In the genomic region with DNA sequence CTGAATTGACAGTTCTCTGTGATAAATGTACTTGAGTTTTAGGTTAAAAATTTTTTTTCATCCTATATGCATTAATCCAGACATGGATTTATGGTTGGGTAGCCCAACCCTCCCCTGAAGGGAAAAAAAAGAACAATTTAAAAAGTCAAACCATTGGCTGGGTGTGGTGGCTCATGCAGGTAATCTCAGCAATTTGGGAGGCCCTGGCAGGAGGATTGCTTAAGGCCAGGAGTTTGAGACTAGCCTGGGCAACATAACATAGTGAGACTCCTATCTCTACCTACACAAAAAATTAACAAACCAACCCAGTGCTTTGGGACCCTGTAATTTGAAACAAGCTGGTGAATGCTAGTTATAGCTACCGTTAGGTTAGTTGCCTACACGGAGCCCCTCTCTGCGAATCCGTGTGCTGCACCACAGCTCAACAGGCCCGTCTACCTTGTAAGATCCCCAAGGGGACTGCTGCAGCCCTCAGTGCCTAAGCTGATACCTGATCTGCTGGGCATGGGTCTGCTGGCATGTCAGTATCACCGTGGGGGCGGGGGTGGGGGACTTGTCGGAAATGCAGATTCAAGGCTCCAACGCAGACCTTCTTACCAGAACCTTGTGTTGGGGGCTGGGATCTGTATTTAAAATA, we compare ENCODE assay signal across 14 cellular contexts. TPM values are rescaled to one million over a fixed set of nuclear protein-coding genes. Genes with fewer than 3 reads are reported as not detected.
DNase-seq lines count a peak whose midpoint lies in the region; ATAC-seq, FAIRE-seq and TF ChIP-seq lines count a peak whose summit lies in the region.
"Had no signal": no experiment of that assay in that cellular context is flagged by ENCODE, and none has a peak within 500 bp of the region (broad histone marks: within the 10 kb centered on the region; RNA-seq: fewer than 3 reads in every experiment).

No MANE protein-coding gene starts in this region.

- no peak for TF ChIP-seq RAD21 in K562 (CRISPR knock-in tag; conservative IDR thresholded peaks at IDR 0.05 in 1 of 2, IDR thresholded peaks at IDR 0.05 in 1 of 2)

- TF ChIP-seq CTCF in K562 (IDR thresholded peaks at IDR 0.05 in 2 of 3, conservative IDR thresholded peaks at IDR 0.05 in 1 of 3; ENCODE audit: insufficient read depth in 2 of 3, low read depth in 1 of 3, low read length in 3 of 3) = no peak
- TF ChIP-seq CTCF in neural progenitor cell (IDR thresholded peaks at IDR 0.05) = no peak
- no peak for TF ChIP-seq CTCF in brain microvascular endothelial cell (IDR thresholded peaks at IDR 0.05; ENCODE audit: low read depth, low read length, missing control alignments)

- no peaks in the 10 kb centered on the region for H3K9me3 ChIP-seq in CD4-positive, CD25-positive, alpha-beta regulatory T cell (ENCODE audit: control insufficient read depth in 2 of 2, low read length in 2 of 2)
- H3K9me3 ChIP-seq in KOPT-K1 (ENCODE audit: insufficient read depth, low read length, poor library complexity, severe bottlenecking) = no peaks in the 10 kb centered on the region
- H3K9me3 ChIP-seq in K562 (replicated peaks; ENCODE audit: control insufficient read depth, insufficient read depth, low read depth, low read length) = no peaks in the 10 kb centered on the region
- no peaks in the 10 kb centered on the region for H3K9me3 ChIP-seq in neural progenitor cell (ENCODE audit: low read depth)

- peak overlapping the region; percentile 77 for H3K4me3 ChIP-seq in CD4-positive, CD25-positive, alpha-beta regulatory T cell (ENCODE audit: low read depth, low read length)
- H3K4me3 ChIP-seq in K562 (no peak overlapping the region), neural progenitor cell (no peak overlapping the region), brain microvascular endothelial cell (ENCODE audit: low read depth, low read length) (no peak overlapping the region)

- in situ Hi-C loops in K562 (cut with MboI) (no loop called here), brain microvascular endothelial cell (cut with HindIII; ENCODE audit: low pct_ligation_motif_present, low sequenced_read_pairs) (no loop called here)

- no peak overlapping the region for H2AFZ ChIP-seq in K562 (ENCODE audit: low read depth, low read length)
- no peak overlapping the region for H2AFZ ChIP-seq in neural progenitor cell (replicated peaks)

- no peaks in the 10 kb centered on the region for H3K27me3 Mint-ChIP-seq in CD4-positive, CD25-positive, alpha-beta regulatory T cell
- H3K27me3 Mint-ChIP-seq in neural progenitor cell (ENCODE audit: insufficient read depth, low read depth) = peaks cover 6% of the 10 kb centered on the region

- H3K27me3 ChIP-seq in CD4-positive, CD25-positive, alpha-beta regulatory T cell (ENCODE audit: control insufficient read depth, insufficient read depth, low read length) = no peaks in the 10 kb centered on the region
- H3K27me3 ChIP-seq in K562 (ENCODE audit: control insufficient read depth in 2 of 2, insufficient read depth in 2 of 2, low read length in 2 of 2) (no peaks in the 10 kb centered on the region), neural progenitor cell (no peaks in the 10 kb centered on the region), brain microvascular endothelial cell (replicated peaks) (no peaks in the 10 kb centered on the region)

- peak overlapping the region in 1 of 2 experiments; percentile 87; a peak in 1 of 4 replicates for H3K9ac ChIP-seq in K562 (ENCODE audit: insufficient read depth in 1 of 2, low read depth in 2 of 2, low read length in 2 of 2)
- H3K9ac ChIP-seq in neural progenitor cell = no peak overlapping the region

- 90% methylated on average over 8 of the region's 9 CpGs for WGBS in K562 (ENCODE audit: insufficient coverage, low coverage, missing lambda C conversion rate)

- no TSS peak for BruUV-seq in K562 (replicated peaks; lab: Mats Ljungman, UMichigan)

- TF ChIP-seq POLR2A in K562 (conservative IDR thresholded peaks at IDR 0.05) = no peak

- H3K9me1 ChIP-seq in K562 (ENCODE audit: control insufficient read depth, insufficient read depth, low read length) = peaks cover 9% of the 10 kb centered on the region

- no peak for FAIRE-seq in K562 (lab: Jason Lieb, UNC)
- FAIRE-seq: islet of Langerhans had no signal

- H3K4me3 Mint-ChIP-seq in CD4-positive, CD25-positive, alpha-beta regulatory T cell = peak overlapping the region; percentile 65 to 89 (median 81)
- H3K4me3 Mint-ChIP-seq in neural progenitor cell = no peak overlapping the region

- peaks cover 34 to 98% (median 83%) of the 10 kb centered on the region in 4 donors for H3K4me1 Mint-ChIP-seq in CD4-positive, CD25-positive, alpha-beta regulatory T cell
- H3K4me1 Mint-ChIP-seq in neural progenitor cell = peaks cover 35% of the 10 kb centered on the region

- POLR2A ChIA-PET in K562 (lab: Yijun Ruan, JAX) = interaction anchor here (0.6 to 1.5 kb wide), 5 partner anchors 10 to 30 kb away, joined by 3 to 12 read pairs (median 5); no protein-coding TSS in a partner anchor

- H4K20me1 ChIP-seq in K562 (replicated peaks; ENCODE audit: control insufficient read depth, insufficient read depth, low read length) = 0 out of 2 replicates have a peak, but pooled peaks cover 5% of the 10 kb centered on the region
- H4K20me1 ChIP-seq in neural progenitor cell (ENCODE audit: low read depth) = peaks cover 68% of the 10 kb centered on the region

- ATAC-seq in CD4-positive, CD25-positive, alpha-beta regulatory T cell (ENCODE audit: low read depth in 2 of 2) = no peak
- ATAC-seq in K562 (no peak), GM18498 (IDR thresholded peaks at IDR 0.05; ENCODE audit: unreplicated experiment) (no peak)

- H3K79me2 ChIP-seq in K562 (ENCODE audit: control insufficient read depth, insufficient read depth, low read length) (peaks cover 92% of the 10 kb centered on the region), neural progenitor cell (ENCODE audit: low read depth) (peaks cover 96% of the 10 kb centered on the region)

- H3K27ac ChIP-seq in CD4-positive, CD25-positive, alpha-beta regulatory T cell (ENCODE audit: insufficient read depth, low read length, poor library complexity, severe bottlenecking) = peak overlapping the region; percentile 81
- H3K27ac ChIP-seq in KOPT-K1 (ENCODE audit: low read depth, low read length, poor library complexity, severe bottlenecking) = peak overlapping the region; percentile 29
- no peak overlapping the region for H3K27ac ChIP-seq in K562 (ENCODE audit: extremely low read depth, low read depth, low read length)
- no peak overlapping the region for H3K27ac ChIP-seq in neural progenitor cell
- H3K27ac ChIP-seq in brain microvascular endothelial cell = no peak overlapping the region

- no peaks in the 10 kb centered on the region for H3F3A ChIP-seq in neural progenitor cell (ENCODE audit: low read depth)

- no peak for DNase-seq in CD4-positive, CD25-positive, alpha-beta regulatory T cell
- no peak for DNase-seq in K562 (ENCODE audit: extremely low read depth in 1 of 4, low spot score in 3 of 4)
- no peak for DNase-seq in neural progenitor cell (ENCODE audit: low spot score)
- no peak for DNase-seq in brain microvascular endothelial cell
- DNase-seq in stimulated activated CD4-positive, alpha-beta T cell treated with anti-CD3 and anti-CD28 coated beads, Interleukin-1b, Interleukin-23, amount 100 ng/mL, for 48 hours = no peak
- DNase-seq in NOMO-1 treated with DMSO at 0.1 percent for 48 hours (lab: John Stamatoyannopoulos, UW; ENCODE audit: unreplicated experiment) = no peak
- DNase-seq: foreskin fibroblast, IMR-90, NCI-H1417, NCI-H510A treated with DMSO at 0.1 percent for 48 hours had no signal

- TF ChIP-seq EP300 in K562 (IDR thresholded peaks at IDR 0.05; ENCODE audit: low read length) = no peak

- H3K36me3 Mint-ChIP-seq in CD4-positive, CD25-positive, alpha-beta regulatory T cell = peaks cover 43% of the 10 kb centered on the region
- peaks cover 42% of the 10 kb centered on the region for H3K36me3 Mint-ChIP-seq in neural progenitor cell

- H3K27ac Mint-ChIP-seq in CD4-positive, CD25-positive, alpha-beta regulatory T cell = peak overlapping the region; percentile 80 to 98 (median 97)
- no peak overlapping the region for H3K27ac Mint-ChIP-seq in neural progenitor cell

- CTCF ChIA-PET in K562 (lab: Yijun Ruan, JAX; ENCODE audit: low intra/inter-chr PET ratio) = no interaction called here

- intact Hi-C loops in K562 (cut with micrococcal nuclease) = no loop called here

- peaks cover 98% of the 10 kb centered on the region for H3K4me1 ChIP-seq in CD4-positive, CD25-positive, alpha-beta regulatory T cell (ENCODE audit: control insufficient read depth, insufficient read depth, low read length, poor library complexity, severe bottlenecking)
- H3K4me1 ChIP-seq in K562 (replicated peaks in 1 of 2; ENCODE audit: control insufficient read depth in 2 of 2, insufficient read depth in 2 of 2, low read length in 2 of 2) = peaks cover 43 to 47% of the 10 kb centered on the region in 2 experiments
- peaks cover 25% of the 10 kb centered on the region for H3K4me1 ChIP-seq in neural progenitor cell

- H3K4me2 ChIP-seq in K562 (ENCODE audit: insufficient read depth, low read length) (no peak overlapping the region), neural progenitor cell (peak overlapping the region; percentile 22)

- H3K36me3 ChIP-seq in CD4-positive, CD25-positive, alpha-beta regulatory T cell (ENCODE audit: control insufficient read depth, insufficient read depth, low read length) = peaks cover 30% of the 10 kb centered on the region
- H3K36me3 ChIP-seq in KOPT-K1 (ENCODE audit: insufficient read depth, low read length) (peaks cover 26% of the 10 kb centered on the region), K562 (ENCODE audit: control insufficient read depth, insufficient read depth, low read length) (peaks cover 53% of the 10 kb centered on the region), neural progenitor cell (no peaks in the 10 kb centered on the region), brain microvascular endothelial cell (replicated peaks) (peaks cover 23% of the 10 kb centered on the region)

- H3K9me3 Mint-ChIP-seq in CD4-positive, CD25-positive, alpha-beta regulatory T cell = no peaks in the 10 kb centered on the region
- peaks cover 3% of the 10 kb centered on the region for H3K9me3 Mint-ChIP-seq in neural progenitor cell

RNA-seq across cellular contexts. Expression of gene TSPAN14, which starts 32.8 kb away (rescaled TPM):
- 198 TPM for total RNA-seq in CD4-positive, CD25-positive, alpha-beta regulatory T cell
- 100 to 1,000 TPM; 157 to 270 (median 180) TPM for polyA plus RNA-seq in CD4-positive, CD25-positive, alpha-beta regulatory T cell
- 67.3 and 149 TPM in 2 replicates for total RNA-seq in K562 (2011; cell fraction: chromatin; rRNA removed; ENCODE audit: low replicate concordance)
- total RNA-seq in K562 (2011; cell fraction: nucleolus; rRNA removed) = 99.9 and 106 TPM in 2 replicates
- 117 and 138 TPM in 2 replicates for total RNA-seq in K562 (2011; cell fraction: nucleoplasm; rRNA removed)
- total RNA-seq in K562 (2014; rRNA removed) (22.4 and 33.3 TPM in 2 replicates), K562 (2014; rRNA removed; fragmentation: Illumina TruSeq; extraction: Trizol) (19.0 and 23.3 TPM in 2 replicates), K562 (2015; rRNA removed; fragmentation: Illumina TruSeq; extraction: Trizol) (22.5 and 24.4 TPM in 2 replicates), K562 (2021) (89.2 and 92.9 TPM in 2 replicates), neural progenitor cell (ENCODE audit: low replicate concordance) (32.7 and 68.9 TPM in 2 replicates)
- polyA plus RNA-seq in K562 (2011; rRNA removed) (42.9 and 65.1 TPM in 2 replicates), K562 (2014; fragmentation: Illumina TruSeq; extraction: Trizol) (65.0 and 66.6 TPM in 2 replicates), K562 (2014; fragmentation: Nextera tagmentation; extraction: Ambion mirVana) (1 to 10 TPM; 5.8 to 6.6 TPM), K562 (2014; rRNA removed) (47.2 and 57.2 TPM in 2 replicates)
- polyA plus RNA-seq in K562 (2011; cell fraction: cytosol; rRNA removed) = 52.8 and 88.0 TPM in 2 replicates
- polyA plus RNA-seq in K562 (2011; cell fraction: nucleus; rRNA removed) = 52.2 and 85.9 TPM in 2 replicates
- polyA plus RNA-seq in K562 (2012) = 44.4 and 57.4 TPM in 2 replicates
- 21.6 and 45.5 TPM in 2 replicates for polyA minus RNA-seq in K562 (2011; rRNA and poly(A)+ RNA removed)
- 28.6 and 45.2 TPM in 2 replicates for polyA minus RNA-seq in K562 (2011; cell fraction: cytosol; rRNA and poly(A)+ RNA removed)
- polyA minus RNA-seq in K562 (2011; cell fraction: nucleus; rRNA and poly(A)+ RNA removed) = 20.1 and 21.1 TPM in 2 replicates

RNA-seq across cellular contexts. Expression of gene SH2D4B, which starts 50.8 kb away (rescaled TPM):
- 0.25 TPM for total RNA-seq in CD4-positive, CD25-positive, alpha-beta regulatory T cell
- not detected for polyA plus RNA-seq in CD4-positive, CD25-positive, alpha-beta regulatory T cell
- 0.09 TPM in 1 of 2 replicates, not detected in the other for total RNA-seq in K562 (2011; cell fraction: chromatin; rRNA removed; ENCODE audit: low replicate concordance)
- total RNA-seq in K562 (2011; cell fraction: nucleolus; rRNA removed) = 0.26 TPM in 1 of 2 replicates, not detected in the other
- total RNA-seq in K562 (2011; cell fraction: nucleoplasm; rRNA removed) = 0.22 TPM in 1 of 2 replicates, not detected in the other
- total RNA-seq in K562 (2014; rRNA removed) = 0.29 TPM in 1 of 2 replicates, not detected in the other
- 0.04 TPM in 1 of 2 replicates, not detected in the other for total RNA-seq in K562 (2014; rRNA removed; fragmentation: Illumina TruSeq; extraction: Trizol)
- 0.04 TPM in 2 replicates for total RNA-seq in K562 (2015; rRNA removed; fragmentation: Illumina TruSeq; extraction: Trizol)
- 0.13 TPM in 1 of 2 replicates, not detected in the other for total RNA-seq in K562 (2021)
- polyA plus RNA-seq in K562 (2011; rRNA removed) = 0.03 TPM in 1 of 2 replicates, not detected in the other
- polyA plus RNA-seq in K562 (2011; cell fraction: cytosol; rRNA removed) = not detected in 2 replicates
- polyA plus RNA-seq in K562 (2011; cell fraction: nucleus; rRNA removed) = 0.03 TPM in 1 of 2 replicates, not detected in the other
- 0.05 and 0.06 TPM in 2 replicates for polyA plus RNA-seq in K562 (2012)
- polyA plus RNA-seq in K562 (2014; fragmentation: Illumina TruSeq; extraction: Trizol) = not detected in 2 replicates
- under 1 TPM in 1 of 2 experiments, not detected in 1; 0.14 TPM for polyA plus RNA-seq in K562 (2014; fragmentation: Nextera tagmentation; extraction: Ambion mirVana)
- not detected in 2 replicates for polyA plus RNA-seq in K562 (2014; rRNA removed)
- polyA minus RNA-seq in K562 (2011; rRNA and poly(A)+ RNA removed) = not detected in 2 replicates
- not detected in 2 replicates for polyA minus RNA-seq in K562 (2011; cell fraction: cytosol; rRNA and poly(A)+ RNA removed)
- not detected in 2 replicates for polyA minus RNA-seq in K562 (2011; cell fraction: nucleus; rRNA and poly(A)+ RNA removed)
- 0.06 and 0.11 TPM in 2 replicates for total RNA-seq in neural progenitor cell (ENCODE audit: low replicate concordance)
- total RNA-seq: IMR-90, Right ventricle myocardium superior had no signal
- polyA plus RNA-seq: IMR-90 had no signal

Comparison
In these comparisons a context has a peak if more than half of its experiments do, and no peak if none do; other contexts are left out.
1. H3K27ac ChIP-seq: peak in CD4-positive, CD25-positive, alpha-beta regulatory T cell (single experiment) and KOPT-K1 (single experiment); none in K562 (single experiment), neural progenitor cell (single experiment) and brain microvascular endothelial cell (single experiment).